In the genomic region with DNA sequence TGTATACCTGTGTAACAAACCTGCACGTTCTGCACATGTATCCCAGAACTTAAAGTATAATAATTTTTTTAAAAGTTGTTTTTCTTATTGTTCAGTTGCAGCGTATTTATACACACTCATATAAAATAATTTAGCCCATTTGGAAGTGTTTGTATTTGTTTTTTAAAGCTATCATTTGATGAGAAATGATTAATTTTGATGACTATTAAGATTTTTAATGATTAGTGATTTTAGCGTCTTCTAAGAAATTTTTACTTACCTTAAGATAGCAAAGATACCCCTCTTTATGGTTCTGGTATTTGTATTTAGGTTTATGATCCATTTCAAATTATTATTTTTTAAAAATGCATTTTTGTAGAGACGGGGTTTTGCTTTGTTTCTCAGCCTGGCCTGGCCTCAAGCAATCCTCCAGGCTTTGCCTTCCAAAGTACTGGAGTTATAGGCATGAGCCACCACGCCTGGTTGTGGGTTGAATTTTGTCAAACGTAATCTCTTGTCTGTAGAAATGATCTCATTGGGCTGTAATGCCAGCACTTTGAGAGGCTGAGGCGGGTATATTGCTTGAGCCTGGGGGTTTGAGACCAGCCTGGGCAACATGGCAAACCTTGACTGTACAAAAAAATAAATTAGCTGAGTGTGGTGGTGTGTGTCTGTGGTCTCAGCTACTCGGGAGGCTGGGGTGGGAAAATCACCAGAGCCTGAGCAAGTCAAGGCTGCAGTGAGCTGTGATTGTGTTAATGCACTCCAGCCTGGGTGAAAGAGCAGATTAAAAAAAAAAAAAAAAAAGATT, we compare ENCODE assay signal across 15 cellular contexts. TPM values are rescaled to one million over a fixed set of nuclear protein-coding genes. Genes with fewer than 3 reads are reported as not detected.
DNase-seq lines count a peak whose midpoint lies in the region; ATAC-seq, FAIRE-seq and TF ChIP-seq lines count a peak whose summit lies in the region.
"Had no signal": no experiment of that assay in that cellular context is flagged by ENCODE, and none has a peak within 500 bp of the region (broad histone marks: within the 10 kb centered on the region; RNA-seq: fewer than 3 reads in every experiment).

No MANE protein-coding gene starts in this region.

- no peak overlapping the region for H4K12ac ChIP-seq in trophoblast cell (ENCODE audit: low read depth, low read length)

- ATAC-seq in HG02884 (IDR thresholded peaks at IDR 0.05; ENCODE audit: unreplicated experiment), result no peak
- no peak for ATAC-seq in activated CD4-positive, alpha-beta T cell treated with anti-CD3 and anti-CD28 coated beads for 36 hours
- no peak for ATAC-seq in GM18868 (IDR thresholded peaks at IDR 0.05; ENCODE audit: unreplicated experiment)

- no peaks in the 10 kb centered on the region for H3K79me2 ChIP-seq in trophoblast cell (ENCODE audit: control insufficient read depth, insufficient read depth, low read length, poor library complexity)

- intact Hi-C loops in activated CD4-positive, alpha-beta T cell treated with anti-CD3 and anti-CD28 coated beads for 36 hours (cut with DNase I, micrococcal nuclease), result no loop called here

- H3K4me3 ChIP-seq in fibroblast of pulmonary artery (replicated peaks; ENCODE audit: low read depth, low read length) (no peak overlapping the region), trophoblast cell (ENCODE audit: low read depth, low read length) (no peak overlapping the region)
- H3K4me3 ChIP-seq: suprapubic skin had no signal

- no peak overlapping the region for H4K91ac ChIP-seq in trophoblast cell (ENCODE audit: low read depth, low read length)

- no peak overlapping the region for H2BK120ac ChIP-seq in trophoblast cell (ENCODE audit: insufficient read depth, low read length, poor library complexity)

- H3K36me3 Mint-ChIP-seq in activated CD4-positive, alpha-beta T cell treated with anti-CD3 and anti-CD28 coated beads for 36 hours (ENCODE audit: low read depth), result peaks cover 1% of the 10 kb centered on the region
- H3K36me3 Mint-ChIP-seq: activated CD4-positive, alpha-beta memory T cell treated with anti-CD3 and anti-CD28 coated beads for 36 hours had no signal

- no peak overlapping the region for H2AK5ac ChIP-seq in trophoblast cell (ENCODE audit: low read length)

- H3K4me1 Mint-ChIP-seq in activated CD4-positive, alpha-beta T cell treated with anti-CD3 and anti-CD28 coated beads for 36 hours, result peaks cover 47% of the 10 kb centered on the region

- no peaks in the 10 kb centered on the region for H3K27me3 Mint-ChIP-seq in activated CD4-positive, alpha-beta T cell treated with anti-CD3 and anti-CD28 coated beads for 36 hours
- H3K27me3 Mint-ChIP-seq: activated CD4-positive, alpha-beta memory T cell treated with anti-CD3 and anti-CD28 coated beads for 36 hours had no signal

- no peak overlapping the region for H4K8ac ChIP-seq in trophoblast cell (ENCODE audit: low read depth, low read length)

- H2BK12ac ChIP-seq in trophoblast cell (ENCODE audit: low read length), result no peak overlapping the region

- H2AFZ ChIP-seq in trophoblast cell (ENCODE audit: insufficient read depth, low read length, poor library complexity), result no peak overlapping the region

- H3K18ac ChIP-seq in trophoblast cell (ENCODE audit: low read length), result no peak overlapping the region

- no peak for TF ChIP-seq CTCF in fibroblast of pulmonary artery (IDR thresholded peaks at IDR 0.05; ENCODE audit: low read length, missing control alignments)

- H2BK5ac ChIP-seq in trophoblast cell (ENCODE audit: low read depth, low read length, poor library complexity), result no peak overlapping the region

- FAIRE-seq in RCC 7860 (lab: Jason Lieb, UNC), result peak; percentile 28

- H3K23ac ChIP-seq in trophoblast cell (ENCODE audit: low read length), result no peak overlapping the region

- no peak overlapping the region for H3K9ac ChIP-seq in trophoblast cell (ENCODE audit: low read length)

- DNase-seq in H4 (ENCODE audit: low spot score) (peak; percentile 75), RCC 7860 (ENCODE audit: low spot score) (no peak), fibroblast of pulmonary artery (ENCODE audit: low read depth) (peak; percentile 8), trophoblast cell (peak; percentile 62 to 74), NOMO-1 treated with DMSO at 0.1 percent for 48 hours (lab: John Stamatoyannopoulos, UW; ENCODE audit: unreplicated experiment) (no peak)
- no peak for DNase-seq in activated CD4-positive, alpha-beta T cell treated with anti-CD3 and anti-CD28 coated beads for 36 hours
- DNase-seq: activated CD4-positive, alpha-beta memory T cell treated with anti-CD3 and anti-CD28 coated beads for 36 hours; effector CD8-positive, alpha-beta T cell; NCI-H1417 treated with DMSO at 0.1 percent for 48 hours; NCI-H526; RPMI8226; T-helper 9 cell had no signal

- peaks cover 0 to 3% of the 10 kb centered on the region in 2 experiments for H3K4me1 ChIP-seq in trophoblast cell (ENCODE audit: control insufficient read depth in 1 of 2, insufficient read depth in 2 of 2, low read length in 2 of 2)

- no peak overlapping the region for H3K4ac ChIP-seq in trophoblast cell (ENCODE audit: low read depth, low read length)

- H3K36me3 ChIP-seq in trophoblast cell (ENCODE audit: control insufficient read depth in 1 of 2, insufficient read depth in 2 of 2, low read length in 2 of 2), result no peaks in the 10 kb centered on the region
- H3K36me3 ChIP-seq: suprapubic skin had no signal

- H3K79me1 ChIP-seq in trophoblast cell (ENCODE audit: low read length), result peaks cover 2% of the 10 kb centered on the region

- H3K27me3 ChIP-seq in trophoblast cell (ENCODE audit: insufficient read depth, low read length), result no peaks in the 10 kb centered on the region
- H3K27me3 ChIP-seq: suprapubic skin had no signal

- no peak overlapping the region for H3K4me2 ChIP-seq in trophoblast cell (ENCODE audit: low read length)

- no peaks in the 10 kb centered on the region for H3K9me3 Mint-ChIP-seq in activated CD4-positive, alpha-beta T cell treated with anti-CD3 and anti-CD28 coated beads for 36 hours (ENCODE audit: low read depth)
- H3K9me3 Mint-ChIP-seq: activated CD4-positive, alpha-beta memory T cell treated with anti-CD3 and anti-CD28 coated beads for 36 hours had no signal

- H3K4me3 Mint-ChIP-seq in activated CD4-positive, alpha-beta T cell treated with anti-CD3 and anti-CD28 coated beads for 36 hours, result no peak overlapping the region
- H3K4me3 Mint-ChIP-seq: activated CD4-positive, alpha-beta memory T cell treated with anti-CD3 and anti-CD28 coated beads for 36 hours had no signal

- H3K9me3 ChIP-seq in trophoblast cell (ENCODE audit: insufficient read depth, low read depth, low read length), result no peaks in the 10 kb centered on the region
- H3K9me3 ChIP-seq: suprapubic skin had no signal

- H3K27ac ChIP-seq in trophoblast cell (ENCODE audit: low read depth, low read length), result peak overlapping the region; percentile 41
- H3K27ac ChIP-seq: suprapubic skin had no signal

- no peak overlapping the region for H3K14ac ChIP-seq in trophoblast cell (ENCODE audit: low read length)

- POLR2A ChIA-PET in activated CD4-positive, alpha-beta T cell treated with anti-CD3 and anti-CD28 coated beads for 36 hours (lab: Charles Lee), result no interaction called here

- CTCF ChIA-PET in activated CD4-positive, alpha-beta T cell treated with anti-CD3 and anti-CD28 coated beads for 36 hours (lab: Charles Lee), result no interaction called here

- no peak overlapping the region for H3K27ac Mint-ChIP-seq in activated CD4-positive, alpha-beta T cell treated with anti-CD3 and anti-CD28 coated beads for 36 hours
- H3K27ac Mint-ChIP-seq: activated CD4-positive, alpha-beta memory T cell treated with anti-CD3 and anti-CD28 coated beads for 36 hours had no signal

- no CpG with 5 or more reads among the region's 8 CpGs for WGBS in trophoblast cell (ENCODE audit: extremely low coverage, insufficient coverage, insufficient read length)

RNA-seq across cellular contexts. Expression of a gene that starts 26.9 kb away (rescaled TPM):
- total RNA-seq in H4 (2014; rRNA removed; shearing (Covaris generic)), result 34.8 and 45.6 TPM in 2 replicates
- 37.9 and 40.6 TPM in 2 replicates for polyA plus RNA-seq in trophoblast cell (2013)
- total RNA-seq in activated CD4-positive, alpha-beta T cell treated with anti-CD3 and anti-CD28 coated beads for 36 hours, result 10 to 100 TPM; 30.6 to 31.5 TPM

Comparison
In these comparisons a context has a peak if more than half of its experiments do, and no peak if none do; other contexts are left out.
1. DNase-seq: peak in H4 (single experiment), fibroblast of pulmonary artery (single experiment) and trophoblast cell (2 of 2); none in RCC 7860 (single experiment), activated CD4-positive, alpha-beta T cell treated with anti-CD3 and anti-CD28 coated beads for 36 hours (single experiment) and NOMO-1 treated with DMSO at 0.1 percent for 48 hours (single experiment).